1 cellular context compared by ENCODE assay signal in the genomic region with DNA sequence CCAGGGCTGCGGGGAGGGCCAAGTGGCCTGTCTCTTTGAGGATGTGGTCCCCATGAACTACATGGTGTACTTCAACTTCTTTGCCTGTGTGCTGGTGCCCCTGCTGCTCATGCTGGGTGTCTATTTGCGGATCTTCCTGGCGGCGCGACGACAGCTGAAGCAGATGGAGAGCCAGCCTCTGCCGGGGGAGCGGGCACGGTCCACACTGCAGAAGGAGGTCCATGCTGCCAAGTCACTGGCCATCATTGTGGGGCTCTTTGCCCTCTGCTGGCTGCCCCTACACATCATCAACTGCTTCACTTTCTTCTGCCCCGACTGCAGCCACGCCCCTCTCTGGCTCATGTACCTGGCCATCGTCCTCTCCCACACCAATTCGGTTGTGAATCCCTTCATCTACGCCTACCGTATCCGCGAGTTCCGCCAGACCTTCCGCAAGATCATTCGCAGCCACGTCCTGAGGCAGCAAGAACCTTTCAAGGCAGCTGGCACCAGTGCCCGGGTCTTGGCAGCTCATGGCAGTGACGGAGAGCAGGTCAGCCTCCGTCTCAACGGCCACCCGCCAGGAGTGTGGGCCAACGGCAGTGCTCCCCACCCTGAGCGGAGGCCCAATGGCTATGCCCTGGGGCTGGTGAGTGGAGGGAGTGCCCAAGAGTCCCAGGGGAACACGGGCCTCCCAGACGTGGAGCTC.
TF ChIP-seq lines count a peak whose summit lies in the region.

No MANE protein-coding gene starts in this region.

TF ChIP-seq in IMR-90, 13 proteins besides CTCF, POLR2A, EP300 and RAD21 (continued from another document):
- TF ChIP-seq, protein P1, sequence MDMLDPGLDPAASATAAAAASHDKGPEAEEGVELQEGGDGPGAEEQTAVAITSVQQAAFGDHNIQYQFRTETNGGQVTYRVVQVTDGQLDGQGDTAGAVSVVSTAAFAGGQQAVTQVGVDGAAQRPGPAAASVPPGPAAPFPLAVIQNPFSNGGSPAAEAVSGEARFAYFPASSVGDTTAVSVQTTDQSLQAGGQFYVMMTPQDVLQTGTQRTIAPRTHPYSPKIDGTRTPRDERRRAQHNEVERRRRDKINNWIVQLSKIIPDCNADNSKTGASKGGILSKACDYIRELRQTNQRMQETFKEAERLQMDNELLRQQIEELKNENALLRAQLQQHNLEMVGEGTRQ (IDR thresholded peaks at IDR 0.05; ENCODE audit: low read depth, low read length), result no peak
- TF ChIP-seq FOS (IDR thresholded peaks at IDR 0.05; ENCODE audit: low read depth, low read length), result no peak
- no peak for TF ChIP-seq MAFK (IDR thresholded peaks at IDR 0.05; ENCODE audit: low read depth, low read length)
